Comparison of ENCODE assay signal across 16 cellular contexts in the genomic region with DNA sequence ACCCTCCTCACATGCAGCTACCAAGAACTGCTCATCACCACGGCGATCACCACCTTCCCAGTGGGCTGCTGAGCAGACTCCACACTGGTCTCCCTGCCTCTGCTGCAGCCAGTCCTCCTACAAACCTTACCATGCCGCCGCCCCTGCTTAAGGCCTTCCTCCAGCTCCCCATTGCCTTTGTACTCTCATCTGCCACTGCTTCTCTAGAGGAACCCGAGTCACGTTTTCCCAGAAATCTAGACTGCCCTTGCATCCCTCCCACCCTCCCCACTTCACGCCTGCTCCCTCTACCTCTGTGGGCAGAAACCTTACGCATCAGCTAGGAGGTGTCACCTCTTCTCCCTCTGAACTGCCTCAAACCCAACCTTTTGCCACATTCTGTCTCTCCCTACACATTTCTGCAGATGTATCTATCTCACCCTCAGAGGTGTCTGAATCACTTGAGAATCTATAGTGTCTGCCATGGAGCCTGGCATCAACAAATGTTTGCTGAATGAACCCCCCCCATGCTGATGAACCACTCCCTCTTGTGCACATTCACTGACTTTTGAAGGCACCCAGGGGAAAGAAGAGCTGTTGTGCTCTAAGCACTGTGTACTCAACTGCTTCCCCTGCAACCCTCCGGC. TPM values are rescaled to one million over a fixed set of nuclear protein-coding genes. Genes with fewer than 3 reads are reported as not detected.
DNase-seq lines count a peak whose midpoint lies in the region; ATAC-seq and TF ChIP-seq lines count a peak whose summit lies in the region.
"Had no signal": no experiment of that assay in that cellular context is flagged by ENCODE, and none has a peak within 500 bp of the region (broad histone marks: within the 10 kb centered on the region; RNA-seq: fewer than 3 reads in every experiment).

No MANE protein-coding gene starts in this region.

- no peak for TF ChIP-seq CTCF in CD4-positive, alpha-beta T cell (IDR thresholded peaks at IDR 0.05)
- TF ChIP-seq CTCF in RWPE1 (conservative IDR thresholded peaks at IDR 0.05; ENCODE audit: low read depth) (no peak), chondrocyte (IDR thresholded peaks at IDR 0.05) (no peak)

- no peaks in the 10 kb centered on the region for H3K27me3 Mint-ChIP-seq in CD4-positive, alpha-beta T cell
- no peaks in the 10 kb centered on the region for H3K27me3 Mint-ChIP-seq in chondrocyte (ENCODE audit: low read depth)

- peak overlapping the region; percentile 22 for H3K27ac Mint-ChIP-seq in CD4-positive, alpha-beta T cell
- peak overlapping the region; percentile 52 for H3K27ac Mint-ChIP-seq in chondrocyte (ENCODE audit: unreplicated experiment)

- peaks cover 57% of the 10 kb centered on the region for H3K4me1 Mint-ChIP-seq in CD4-positive, alpha-beta T cell (ENCODE audit: low read depth)
- H3K4me1 Mint-ChIP-seq in chondrocyte (ENCODE audit: low read depth): peaks cover 40% of the 10 kb centered on the region

- CTCF ChIA-PET in CD4-positive, alpha-beta T cell (lab: Charles Lee): interaction anchor here (2.0 kb wide), 1 partner anchor 14 kb away, joined by 12 read pairs; no protein-coding TSS in a partner anchor
- CTCF ChIA-PET in RWPE1 (lab: Yijun Ruan, JAX): interaction anchor here (0.6 to 1.2 kb wide), 2 partner anchors 14 to 1832 kb away, joined by 3 to 4 read pairs; no protein-coding TSS in a partner anchor

- peak; percentile 25 for DNase-seq in NK-92 treated with Interleukin-12 subunit alpha and Interleukin-12 subunit beta, amount 100 ng/mL, for 24 hours (lab: John Stamatoyannopoulos, UW)
- DNase-seq in NK-92 (lab: John Stamatoyannopoulos, UW; ENCODE audit: unreplicated experiment) (no peak), RWPE1 (ENCODE audit: low spot score) (no peak), chondrocyte (ENCODE audit: low spot score) (no peak), NCI-H1048 (lab: John Stamatoyannopoulos, UW) (no peak), NCI-H82 (lab: John Stamatoyannopoulos, UW) (no peak), NCI-H1930 (lab: John Stamatoyannopoulos, UW) (no peak)
- DNase-seq in CD4-positive, alpha-beta T cell: no peak
- DNase-seq: activated CD4-positive, CD25-positive, alpha-beta regulatory T cell treated with anti-CD3 and anti-CD28 coated beads, Interleukin-2, amount 50 U/mL, for 72 hours; activated effector memory CD4-positive, alpha-beta T cell treated with Interleukin-2 at 50 U/mL for 16 hours; brain microvascular endothelial cell; esophagus squamous epithelium; NCI-H187 treated with DMSO at 0.1 percent for 48 hours; NCI-H748 treated with DMSO at 0.1 percent for 48 hours; stimulated activated CD4-positive, alpha-beta T cell treated with anti-CD3 and anti-CD28 coated beads, Interleukin-4, amount 100 ng/mL, for 1 hour had no signal

- H3K4me3 Mint-ChIP-seq in CD4-positive, alpha-beta T cell: no peak overlapping the region
- no peak overlapping the region for H3K4me3 Mint-ChIP-seq in chondrocyte (ENCODE audit: unreplicated experiment)

- POLR2A ChIA-PET in CD4-positive, alpha-beta T cell (lab: Charles Lee): interaction anchor here (0.6 to 4.1 kb wide), 2 partner anchors 14 to 307 kb away, joined by 3 to 45 read pairs; partner anchors contain the start of gene ACTL10
- POLR2A ChIA-PET in RWPE1 (lab: Yijun Ruan, JAX; ENCODE audit: low non-redundant PET): no interaction called here

- no peaks in the 10 kb centered on the region for H3K27me3 ChIP-seq in CD4-positive, alpha-beta T cell (ENCODE audit: control insufficient read depth, insufficient read depth, low read length)
- H3K27me3 ChIP-seq: brain microvascular endothelial cell, esophagus squamous epithelium, tibial nerve had no signal

- ATAC-seq in CD4-positive, alpha-beta T cell (ENCODE audit: poor library complexity): no peak

- no peaks in the 10 kb centered on the region for H3K36me3 Mint-ChIP-seq in CD4-positive, alpha-beta T cell (ENCODE audit: low read depth)
- H3K36me3 Mint-ChIP-seq in chondrocyte (ENCODE audit: low read depth): no peaks in the 10 kb centered on the region

- no peaks in the 10 kb centered on the region for H3K9me3 Mint-ChIP-seq in CD4-positive, alpha-beta T cell
- no peaks in the 10 kb centered on the region for H3K9me3 Mint-ChIP-seq in chondrocyte (ENCODE audit: low read depth)

- intact Hi-C loops in CD4-positive, alpha-beta T cell (cut with DNase I, micrococcal nuclease): loop anchor here in 1 of 2 experiments (10.0 kb wide), 1 partner anchor 313 kb away; the partner anchor contains the start of gene RALY

- no peak overlapping the region for H3K27ac ChIP-seq in CD4-positive, alpha-beta T cell (ENCODE audit: low read depth, low read length)
- H3K27ac ChIP-seq in RWPE1: peak overlapping the region; percentile 41
- H3K27ac ChIP-seq: brain microvascular endothelial cell, esophagus squamous epithelium, tibial nerve had no signal

- no peaks in the 10 kb centered on the region for H3K9me3 ChIP-seq in CD4-positive, alpha-beta T cell (ENCODE audit: control insufficient read depth, low read length)
- H3K9me3 ChIP-seq: esophagus squamous epithelium, tibial nerve had no signal

RNA-seq across cellular contexts. Expression of gene E2F1, which starts 4.3 kb away (rescaled TPM):
- total RNA-seq in CD4-positive, alpha-beta T cell: 1 to 10 TPM; 1.2 to 1.6 TPM
- 7.5 to 17.0 TPM (median 7.6 TPM) in 3 replicates for total RNA-seq in chondrocyte

RNA-seq across cellular contexts. Expression of gene NECAB3, which starts 7.6 kb away (rescaled TPM):
- total RNA-seq in CD4-positive, alpha-beta T cell: 1 to 10 TPM; 8.7 to 9.2 TPM
- total RNA-seq in chondrocyte: 23.5 to 35.5 TPM (median 32.5 TPM) in 3 replicates

RNA-seq across cellular contexts. Expression of gene ACTL10, which starts 15.1 kb away (rescaled TPM):
- under 1 TPM; 0.28 to 0.55 TPM for total RNA-seq in CD4-positive, alpha-beta T cell
- 0.60 to 2.5 TPM (median 2.3 TPM) in 3 replicates for total RNA-seq in chondrocyte

RNA-seq across cellular contexts. Expression of gene C20orf144, which starts 19.7 kb away (rescaled TPM):
- total RNA-seq in CD4-positive, alpha-beta T cell: under 1 TPM; 0.17 to 0.19 TPM
- 0.10 to 0.17 TPM in 2 of 3 replicates, not detected in the other for total RNA-seq in chondrocyte
- total RNA-seq: esophagus squamous epithelium, tibial nerve had no signal

RNA-seq across cellular contexts. Expression of gene PXMP4, which starts 38.3 kb away (rescaled TPM):
- 1 to 10 TPM; 3.6 to 4.1 TPM for total RNA-seq in CD4-positive, alpha-beta T cell
- total RNA-seq in chondrocyte: 4.9 to 6.7 TPM (median 6.4 TPM) in 3 replicates
